3 cellular contexts compared by ENCODE assay signal in the genomic region with DNA sequence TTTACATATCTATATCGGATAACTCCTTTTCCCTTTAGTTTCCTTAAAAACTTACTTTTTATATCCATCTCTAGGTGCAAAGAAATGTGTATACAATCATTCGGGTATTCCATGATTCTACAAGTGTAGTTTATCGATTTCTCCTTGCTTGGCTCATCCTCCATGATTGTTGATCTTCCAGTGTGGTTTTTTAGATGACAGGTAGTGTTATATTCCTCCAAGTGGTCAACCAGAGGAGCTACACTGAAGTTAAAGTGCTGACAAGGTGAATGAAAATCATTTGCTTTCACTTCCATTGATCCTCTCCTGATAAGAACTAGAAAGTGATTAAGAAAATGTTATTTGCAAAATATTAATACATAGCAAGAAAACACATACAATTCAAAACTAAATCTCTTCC.
TF ChIP-seq lines count a peak whose summit lies in the region.

No MANE protein-coding gene starts in this region.

TF ChIP-seq in Ishikawa, 13 proteins besides CTCF, POLR2A, EP300 and RAD21:
- TF ChIP-seq, protein P1, sequence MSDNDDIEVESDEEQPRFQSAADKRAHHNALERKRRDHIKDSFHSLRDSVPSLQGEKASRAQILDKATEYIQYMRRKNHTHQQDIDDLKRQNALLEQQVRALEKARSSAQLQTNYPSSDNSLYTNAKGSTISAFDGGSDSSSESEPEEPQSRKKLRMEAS (IDR thresholded peaks at IDR 0.05): no peak
- TF ChIP-seq ZBTB7A (IDR thresholded peaks at IDR 0.05; ENCODE audit: low read depth) (no peak), YY1 (IDR thresholded peaks at IDR 0.05; ENCODE audit: low read depth) (no peak), CEBPB (IDR thresholded peaks at IDR 0.05) (no peak), TCF12 (IDR thresholded peaks at IDR 0.05; ENCODE audit: low read depth) (no peak), NFIC (IDR thresholded peaks at IDR 0.05) (no peak), CREB1 (IDR thresholded peaks at IDR 0.05; ENCODE audit: low read depth) (no peak), TEAD4 (IDR thresholded peaks at IDR 0.05) (no peak)
- TF ChIP-seq, protein P2, sequence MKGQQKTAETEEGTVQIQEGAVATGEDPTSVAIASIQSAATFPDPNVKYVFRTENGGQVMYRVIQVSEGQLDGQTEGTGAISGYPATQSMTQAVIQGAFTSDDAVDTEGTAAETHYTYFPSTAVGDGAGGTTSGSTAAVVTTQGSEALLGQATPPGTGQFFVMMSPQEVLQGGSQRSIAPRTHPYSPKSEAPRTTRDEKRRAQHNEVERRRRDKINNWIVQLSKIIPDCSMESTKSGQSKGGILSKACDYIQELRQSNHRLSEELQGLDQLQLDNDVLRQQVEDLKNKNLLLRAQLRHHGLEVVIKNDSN (IDR thresholded peaks at IDR 0.05): no peak

TF ChIP-seq in WTC11, 78 proteins besides CTCF, POLR2A, EP300 and RAD21 (continued from another document):
- TF ChIP-seq, protein P3, sequence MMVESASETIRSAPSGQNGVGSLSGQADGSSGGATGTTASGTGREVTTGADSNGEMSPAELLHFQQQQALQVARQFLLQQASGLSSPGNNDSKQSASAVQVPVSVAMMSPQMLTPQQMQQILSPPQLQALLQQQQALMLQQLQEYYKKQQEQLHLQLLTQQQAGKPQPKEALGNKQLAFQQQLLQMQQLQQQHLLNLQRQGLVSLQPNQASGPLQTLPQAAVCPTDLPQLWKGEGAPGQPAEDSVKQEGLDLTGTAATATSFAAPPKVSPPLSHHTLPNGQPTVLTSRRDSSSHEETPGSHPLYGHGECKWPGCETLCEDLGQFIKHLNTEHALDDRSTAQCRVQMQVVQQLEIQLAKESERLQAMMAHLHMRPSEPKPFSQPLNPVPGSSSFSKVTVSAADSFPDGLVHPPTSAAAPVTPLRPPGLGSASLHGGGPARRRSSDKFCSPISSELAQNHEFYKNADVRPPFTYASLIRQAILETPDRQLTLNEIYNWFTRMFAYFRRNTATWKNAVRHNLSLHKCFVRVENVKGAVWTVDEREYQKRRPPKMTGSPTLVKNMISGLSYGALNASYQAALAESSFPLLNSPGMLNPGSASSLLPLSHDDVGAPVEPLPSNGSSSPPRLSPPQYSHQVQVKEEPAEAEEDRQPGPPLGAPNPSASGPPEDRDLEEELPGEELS (CRISPR knock-in tag; IDR thresholded peaks at IDR 0.05): no peak
- TF ChIP-seq, protein P4, sequence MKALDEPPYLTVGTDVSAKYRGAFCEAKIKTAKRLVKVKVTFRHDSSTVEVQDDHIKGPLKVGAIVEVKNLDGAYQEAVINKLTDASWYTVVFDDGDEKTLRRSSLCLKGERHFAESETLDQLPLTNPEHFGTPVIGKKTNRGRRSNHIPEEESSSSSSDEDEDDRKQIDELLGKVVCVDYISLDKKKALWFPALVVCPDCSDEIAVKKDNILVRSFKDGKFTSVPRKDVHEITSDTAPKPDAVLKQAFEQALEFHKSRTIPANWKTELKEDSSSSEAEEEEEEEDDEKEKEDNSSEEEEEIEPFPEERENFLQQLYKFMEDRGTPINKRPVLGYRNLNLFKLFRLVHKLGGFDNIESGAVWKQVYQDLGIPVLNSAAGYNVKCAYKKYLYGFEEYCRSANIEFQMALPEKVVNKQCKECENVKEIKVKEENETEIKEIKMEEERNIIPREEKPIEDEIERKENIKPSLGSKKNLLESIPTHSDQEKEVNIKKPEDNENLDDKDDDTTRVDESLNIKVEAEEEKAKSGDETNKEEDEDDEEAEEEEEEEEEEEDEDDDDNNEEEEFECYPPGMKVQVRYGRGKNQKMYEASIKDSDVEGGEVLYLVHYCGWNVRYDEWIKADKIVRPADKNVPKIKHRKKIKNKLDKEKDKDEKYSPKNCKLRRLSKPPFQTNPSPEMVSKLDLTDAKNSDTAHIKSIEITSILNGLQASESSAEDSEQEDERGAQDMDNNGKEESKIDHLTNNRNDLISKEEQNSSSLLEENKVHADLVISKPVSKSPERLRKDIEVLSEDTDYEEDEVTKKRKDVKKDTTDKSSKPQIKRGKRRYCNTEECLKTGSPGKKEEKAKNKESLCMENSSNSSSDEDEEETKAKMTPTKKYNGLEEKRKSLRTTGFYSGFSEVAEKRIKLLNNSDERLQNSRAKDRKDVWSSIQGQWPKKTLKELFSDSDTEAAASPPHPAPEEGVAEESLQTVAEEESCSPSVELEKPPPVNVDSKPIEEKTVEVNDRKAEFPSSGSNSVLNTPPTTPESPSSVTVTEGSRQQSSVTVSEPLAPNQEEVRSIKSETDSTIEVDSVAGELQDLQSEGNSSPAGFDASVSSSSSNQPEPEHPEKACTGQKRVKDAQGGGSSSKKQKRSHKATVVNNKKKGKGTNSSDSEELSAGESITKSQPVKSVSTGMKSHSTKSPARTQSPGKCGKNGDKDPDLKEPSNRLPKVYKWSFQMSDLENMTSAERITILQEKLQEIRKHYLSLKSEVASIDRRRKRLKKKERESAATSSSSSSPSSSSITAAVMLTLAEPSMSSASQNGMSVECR (CRISPR knock-in tag; IDR thresholded peaks at IDR 0.05; ENCODE audit: borderline replicate concordance): no peak

TF ChIP-seq in HepG2, 621 proteins besides CTCF, POLR2A, EP300 and RAD21 (continues in another document):
- TF ChIP-seq, protein P5, sequence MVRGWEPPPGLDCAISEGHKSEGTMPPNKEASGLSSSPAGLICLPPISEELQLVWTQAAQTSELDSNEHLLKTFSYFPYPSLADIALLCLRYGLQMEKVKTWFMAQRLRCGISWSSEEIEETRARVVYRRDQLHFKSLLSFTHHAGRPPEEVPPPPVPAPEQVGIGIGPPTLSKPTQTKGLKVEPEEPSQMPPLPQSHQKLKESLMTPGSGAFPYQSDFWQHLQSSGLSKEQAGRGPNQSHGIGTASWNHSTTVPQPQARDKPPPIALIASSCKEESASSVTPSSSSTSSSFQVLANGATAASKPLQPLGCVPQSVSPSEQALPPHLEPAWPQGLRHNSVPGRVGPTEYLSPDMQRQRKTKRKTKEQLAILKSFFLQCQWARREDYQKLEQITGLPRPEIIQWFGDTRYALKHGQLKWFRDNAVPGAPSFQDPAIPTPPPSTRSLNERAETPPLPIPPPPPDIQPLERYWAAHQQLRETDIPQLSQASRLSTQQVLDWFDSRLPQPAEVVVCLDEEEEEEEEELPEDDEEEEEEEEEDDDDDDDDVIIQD (CRISPR knock-in tag; IDR thresholded peaks at IDR 0.05; ENCODE audit: low read depth): peak; percentile 41; the same call in 1 of the 2 replicates
- TF ChIP-seq, protein P6, sequence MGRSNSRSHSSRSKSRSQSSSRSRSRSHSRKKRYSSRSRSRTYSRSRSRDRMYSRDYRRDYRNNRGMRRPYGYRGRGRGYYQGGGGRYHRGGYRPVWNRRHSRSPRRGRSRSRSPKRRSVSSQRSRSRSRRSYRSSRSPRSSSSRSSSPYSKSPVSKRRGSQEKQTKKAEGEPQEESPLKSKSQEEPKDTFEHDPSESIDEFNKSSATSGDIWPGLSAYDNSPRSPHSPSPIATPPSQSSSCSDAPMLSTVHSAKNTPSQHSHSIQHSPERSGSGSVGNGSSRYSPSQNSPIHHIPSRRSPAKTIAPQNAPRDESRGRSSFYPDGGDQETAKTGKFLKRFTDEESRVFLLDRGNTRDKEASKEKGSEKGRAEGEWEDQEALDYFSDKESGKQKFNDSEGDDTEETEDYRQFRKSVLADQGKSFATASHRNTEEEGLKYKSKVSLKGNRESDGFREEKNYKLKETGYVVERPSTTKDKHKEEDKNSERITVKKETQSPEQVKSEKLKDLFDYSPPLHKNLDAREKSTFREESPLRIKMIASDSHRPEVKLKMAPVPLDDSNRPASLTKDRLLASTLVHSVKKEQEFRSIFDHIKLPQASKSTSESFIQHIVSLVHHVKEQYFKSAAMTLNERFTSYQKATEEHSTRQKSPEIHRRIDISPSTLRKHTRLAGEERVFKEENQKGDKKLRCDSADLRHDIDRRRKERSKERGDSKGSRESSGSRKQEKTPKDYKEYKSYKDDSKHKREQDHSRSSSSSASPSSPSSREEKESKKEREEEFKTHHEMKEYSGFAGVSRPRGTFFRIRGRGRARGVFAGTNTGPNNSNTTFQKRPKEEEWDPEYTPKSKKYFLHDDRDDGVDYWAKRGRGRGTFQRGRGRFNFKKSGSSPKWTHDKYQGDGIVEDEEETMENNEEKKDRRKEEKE (IDR thresholded peaks at IDR 0.05): no peak
- TF ChIP-seq FOXA3 (CRISPR knock-in tag; IDR thresholded peaks at IDR 0.05) (peak; percentile 34; the same call in 1 of the 2 replicates), ZNF619 (CRISPR knock-in tag; IDR thresholded peaks at IDR 0.05) (no peak), ZNF790 (CRISPR knock-in tag; IDR thresholded peaks at IDR 0.05; ENCODE audit: borderline replicate concordance) (no peak), IRX3 (CRISPR knock-in tag; IDR thresholded peaks at IDR 0.05; ENCODE audit: borderline replicate concordance, low read depth) (no peak), RXRB (CRISPR knock-in tag; IDR thresholded peaks at IDR 0.05; ENCODE audit: borderline replicate concordance) (0 out of 2 replicates have a peak, but pooled peaks have one; percentile 14), ZNF768 (CRISPR knock-in tag; IDR thresholded peaks at IDR 0.05) (no peak), ZNF3 (CRISPR knock-in tag; IDR thresholded peaks at IDR 0.05) (peak; percentile 66; the same call in 1 of the 2 replicates), STAG1 (CRISPR knock-in tag; IDR thresholded peaks at IDR 0.05) (peak; percentile 55), KAT8 (CRISPR knock-in tag; IDR thresholded peaks at IDR 0.05) (0 out of 2 replicates have a peak, but pooled peaks have one; percentile 28)
- TF ChIP-seq, protein P7, sequence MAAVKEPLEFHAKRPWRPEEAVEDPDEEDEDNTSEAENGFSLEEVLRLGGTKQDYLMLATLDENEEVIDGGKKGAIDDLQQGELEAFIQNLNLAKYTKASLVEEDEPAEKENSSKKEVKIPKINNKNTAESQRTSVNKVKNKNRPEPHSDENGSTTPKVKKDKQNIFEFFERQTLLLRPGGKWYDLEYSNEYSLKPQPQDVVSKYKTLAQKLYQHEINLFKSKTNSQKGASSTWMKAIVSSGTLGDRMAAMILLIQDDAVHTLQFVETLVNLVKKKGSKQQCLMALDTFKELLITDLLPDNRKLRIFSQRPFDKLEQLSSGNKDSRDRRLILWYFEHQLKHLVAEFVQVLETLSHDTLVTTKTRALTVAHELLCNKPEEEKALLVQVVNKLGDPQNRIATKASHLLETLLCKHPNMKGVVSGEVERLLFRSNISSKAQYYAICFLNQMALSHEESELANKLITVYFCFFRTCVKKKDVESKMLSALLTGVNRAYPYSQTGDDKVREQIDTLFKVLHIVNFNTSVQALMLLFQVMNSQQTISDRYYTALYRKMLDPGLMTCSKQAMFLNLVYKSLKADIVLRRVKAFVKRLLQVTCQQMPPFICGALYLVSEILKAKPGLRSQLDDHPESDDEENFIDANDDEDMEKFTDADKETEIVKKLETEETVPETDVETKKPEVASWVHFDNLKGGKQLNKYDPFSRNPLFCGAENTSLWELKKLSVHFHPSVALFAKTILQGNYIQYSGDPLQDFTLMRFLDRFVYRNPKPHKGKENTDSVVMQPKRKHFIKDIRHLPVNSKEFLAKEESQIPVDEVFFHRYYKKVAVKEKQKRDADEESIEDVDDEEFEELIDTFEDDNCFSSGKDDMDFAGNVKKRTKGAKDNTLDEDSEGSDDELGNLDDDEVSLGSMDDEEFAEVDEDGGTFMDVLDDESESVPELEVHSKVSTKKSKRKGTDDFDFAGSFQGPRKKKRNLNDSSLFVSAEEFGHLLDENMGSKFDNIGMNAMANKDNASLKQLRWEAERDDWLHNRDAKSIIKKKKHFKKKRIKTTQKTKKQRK (IDR thresholded peaks at IDR 0.05; ENCODE audit: low read length): no peak
- TF ChIP-seq, protein P8, sequence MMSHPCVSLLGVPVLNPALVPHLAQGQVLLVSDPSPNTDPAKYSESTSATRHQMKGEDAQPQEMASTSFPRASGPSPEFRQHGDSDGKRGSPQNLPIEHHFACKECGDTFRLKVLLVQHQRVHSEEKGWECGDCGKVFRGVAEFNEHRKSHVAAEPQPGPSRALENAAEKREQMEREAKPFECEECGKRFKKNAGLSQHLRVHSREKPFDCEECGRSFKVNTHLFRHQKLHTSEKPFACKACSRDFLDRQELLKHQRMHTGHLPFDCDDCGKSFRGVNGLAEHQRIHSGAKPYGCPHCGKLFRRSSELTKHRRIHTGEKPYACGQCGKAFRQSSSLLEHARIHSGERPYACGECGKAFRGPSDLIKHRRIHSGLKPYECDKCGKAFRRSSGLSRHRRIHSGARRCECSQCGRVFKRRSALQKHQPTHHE (CRISPR knock-in tag; IDR thresholded peaks at IDR 0.05; ENCODE audit: borderline replicate concordance): no peak
- TF ChIP-seq, protein P9, sequence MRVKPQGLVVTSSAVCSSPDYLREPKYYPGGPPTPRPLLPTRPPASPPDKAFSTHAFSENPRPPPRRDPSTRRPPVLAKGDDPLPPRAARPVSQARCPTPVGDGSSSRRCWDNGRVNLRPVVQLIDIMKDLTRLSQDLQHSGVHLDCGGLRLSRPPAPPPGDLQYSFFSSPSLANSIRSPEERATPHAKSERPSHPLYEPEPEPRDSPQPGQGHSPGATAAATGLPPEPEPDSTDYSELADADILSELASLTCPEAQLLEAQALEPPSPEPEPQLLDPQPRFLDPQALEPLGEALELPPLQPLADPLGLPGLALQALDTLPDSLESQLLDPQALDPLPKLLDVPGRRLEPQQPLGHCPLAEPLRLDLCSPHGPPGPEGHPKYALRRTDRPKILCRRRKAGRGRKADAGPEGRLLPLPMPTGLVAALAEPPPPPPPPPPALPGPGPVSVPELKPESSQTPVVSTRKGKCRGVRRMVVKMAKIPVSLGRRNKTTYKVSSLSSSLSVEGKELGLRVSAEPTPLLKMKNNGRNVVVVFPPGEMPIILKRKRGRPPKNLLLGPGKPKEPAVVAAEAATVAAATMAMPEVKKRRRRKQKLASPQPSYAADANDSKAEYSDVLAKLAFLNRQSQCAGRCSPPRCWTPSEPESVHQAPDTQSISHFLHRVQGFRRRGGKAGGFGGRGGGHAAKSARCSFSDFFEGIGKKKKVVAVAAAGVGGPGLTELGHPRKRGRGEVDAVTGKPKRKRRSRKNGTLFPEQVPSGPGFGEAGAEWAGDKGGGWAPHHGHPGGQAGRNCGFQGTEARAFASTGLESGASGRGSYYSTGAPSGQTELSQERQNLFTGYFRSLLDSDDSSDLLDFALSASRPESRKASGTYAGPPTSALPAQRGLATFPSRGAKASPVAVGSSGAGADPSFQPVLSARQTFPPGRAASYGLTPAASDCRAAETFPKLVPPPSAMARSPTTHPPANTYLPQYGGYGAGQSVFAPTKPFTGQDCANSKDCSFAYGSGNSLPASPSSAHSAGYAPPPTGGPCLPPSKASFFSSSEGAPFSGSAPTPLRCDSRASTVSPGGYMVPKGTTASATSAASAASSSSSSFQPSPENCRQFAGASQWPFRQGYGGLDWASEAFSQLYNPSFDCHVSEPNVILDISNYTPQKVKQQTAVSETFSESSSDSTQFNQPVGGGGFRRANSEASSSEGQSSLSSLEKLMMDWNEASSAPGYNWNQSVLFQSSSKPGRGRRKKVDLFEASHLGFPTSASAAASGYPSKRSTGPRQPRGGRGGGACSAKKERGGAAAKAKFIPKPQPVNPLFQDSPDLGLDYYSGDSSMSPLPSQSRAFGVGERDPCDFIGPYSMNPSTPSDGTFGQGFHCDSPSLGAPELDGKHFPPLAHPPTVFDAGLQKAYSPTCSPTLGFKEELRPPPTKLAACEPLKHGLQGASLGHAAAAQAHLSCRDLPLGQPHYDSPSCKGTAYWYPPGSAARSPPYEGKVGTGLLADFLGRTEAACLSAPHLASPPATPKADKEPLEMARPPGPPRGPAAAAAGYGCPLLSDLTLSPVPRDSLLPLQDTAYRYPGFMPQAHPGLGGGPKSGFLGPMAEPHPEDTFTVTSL (CRISPR knock-in tag; IDR thresholded peaks at IDR 0.05; ENCODE audit: borderline replicate concordance): no peak
- TF ChIP-seq, protein P10, sequence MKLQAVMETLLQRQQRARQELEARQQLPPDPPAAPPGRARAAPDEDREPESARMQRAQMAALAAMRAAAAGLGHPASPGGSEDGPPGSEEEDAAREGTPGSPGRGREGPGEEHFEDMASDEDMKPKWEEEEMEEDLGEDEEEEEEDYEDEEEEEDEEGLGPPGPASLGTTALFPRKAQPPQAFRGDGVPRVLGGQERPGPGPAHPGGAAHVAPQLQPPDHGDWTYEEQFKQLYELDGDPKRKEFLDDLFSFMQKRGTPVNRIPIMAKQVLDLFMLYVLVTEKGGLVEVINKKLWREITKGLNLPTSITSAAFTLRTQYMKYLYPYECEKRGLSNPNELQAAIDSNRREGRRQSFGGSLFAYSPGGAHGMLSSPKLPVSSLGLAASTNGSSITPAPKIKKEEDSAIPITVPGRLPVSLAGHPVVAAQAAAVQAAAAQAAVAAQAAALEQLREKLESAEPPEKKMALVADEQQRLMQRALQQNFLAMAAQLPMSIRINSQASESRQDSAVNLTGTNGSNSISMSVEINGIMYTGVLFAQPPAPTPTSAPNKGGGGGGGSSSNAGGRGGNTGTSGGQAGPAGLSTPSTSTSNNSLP (IDR thresholded peaks at IDR 0.05; ENCODE audit: low read depth, low read length): peak; percentile 64; the same call in 1 of the 2 replicates
